Comparison of ENCODE assay signal across 1 cellular context in genomic region chr2:178194600-178195389, GRCh38.
TF ChIP-seq lines count a peak whose summit lies in the region.

No MANE protein-coding gene starts in this region.

TF ChIP-seq in HepG2, 621 proteins besides CTCF, POLR2A, EP300 and RAD21 (continues in another document):
- peak; percentile 13; the same call in 1 of the 2 replicates for TF ChIP-seq PATZ1 (CRISPR knock-in tag; IDR thresholded peaks at IDR 0.05)
- no peak for TF ChIP-seq MAZ (IDR thresholded peaks at IDR 0.05; ENCODE audit: borderline replicate concordance, low read depth, low read length)
- TF ChIP-seq MAZ (CRISPR knock-in tag; IDR thresholded peaks at IDR 0.05; ENCODE audit: low read depth), result peak; percentile 12; the same call in 1 of the 2 replicates
- peak; percentile 52; the same call in 1 of the 2 replicates for TF ChIP-seq ZFP91 (CRISPR knock-in tag; IDR thresholded peaks at IDR 0.05; ENCODE audit: borderline replicate concordance)
- 0 out of 2 replicates have a peak, but pooled peaks have one; percentile 25 for TF ChIP-seq ZNF33B (CRISPR knock-in tag; IDR thresholded peaks at IDR 0.05)
- 0 out of 2 replicates have a peak, but pooled peaks have one; percentile 4 for TF ChIP-seq ZIK1 (CRISPR knock-in tag; IDR thresholded peaks at IDR 0.05; ENCODE audit: borderline replicate concordance, low read depth)
- TF ChIP-seq DMAP1 (CRISPR knock-in tag; IDR thresholded peaks at IDR 0.05), result no peak
- TF ChIP-seq ZNF574 (CRISPR knock-in tag; IDR thresholded peaks at IDR 0.05), result 0 out of 2 replicates have a peak, but pooled peaks have one; percentile 26
- no peak for TF ChIP-seq SMARCE1 (IDR thresholded peaks at IDR 0.05; ENCODE audit: borderline replicate concordance)
- TF ChIP-seq ELF1 (CRISPR knock-in tag; IDR thresholded peaks at IDR 0.05), result no peak
- no peak for TF ChIP-seq KLF11 (CRISPR knock-in tag; IDR thresholded peaks at IDR 0.05)
- no peak for TF ChIP-seq RORA (CRISPR knock-in tag; IDR thresholded peaks at IDR 0.05)
- TF ChIP-seq ARNT2 (CRISPR knock-in tag; IDR thresholded peaks at IDR 0.05; ENCODE audit: low read depth), result 0 out of 2 replicates have a peak, but pooled peaks have one; percentile 15
- TF ChIP-seq ZNF737 (CRISPR knock-in tag; IDR thresholded peaks at IDR 0.05; ENCODE audit: borderline replicate concordance), result 0 out of 2 replicates have a peak, but pooled peaks have one; percentile 49
- peak; percentile 35; the same call in 1 of the 2 replicates for TF ChIP-seq SKIL (CRISPR knock-in tag; IDR thresholded peaks at IDR 0.05; ENCODE audit: borderline replicate concordance)
- TF ChIP-seq ZFY (CRISPR knock-in tag; IDR thresholded peaks at IDR 0.05), result 0 out of 2 replicates have a peak, but pooled peaks have one; percentile 23
- 0 out of 2 replicates have a peak, but pooled peaks have one; percentile 15 for TF ChIP-seq MAX (IDR thresholded peaks at IDR 0.05)
- TF ChIP-seq ZNF274 (CRISPR knock-in tag; IDR thresholded peaks at IDR 0.05), result no peak
- no peak for TF ChIP-seq NCOA2 (CRISPR knock-in tag; IDR thresholded peaks at IDR 0.05)
- peak; percentile 25; the same call in 1 of the 2 replicates for TF ChIP-seq ZNF225 (CRISPR knock-in tag; IDR thresholded peaks at IDR 0.05)
- no peak for TF ChIP-seq MEF2D (CRISPR knock-in tag; IDR thresholded peaks at IDR 0.05)
- TF ChIP-seq ZSCAN29 (CRISPR knock-in tag; conservative IDR thresholded peaks at IDR 0.05), result no peak
- TF ChIP-seq PCBP1 (IDR thresholded peaks at IDR 0.05; ENCODE audit: borderline replicate concordance, low read depth, low read length), result 0 out of 2 replicates have a peak, but pooled peaks have one; percentile 25
- no peak for TF ChIP-seq SMARCC2 (IDR thresholded peaks at IDR 0.05)
- peak; percentile 79 for TF ChIP-seq MTF2 (CRISPR knock-in tag; IDR thresholded peaks at IDR 0.05; ENCODE audit: borderline replicate concordance)
- no peak for TF ChIP-seq ZNF451 (CRISPR knock-in tag; IDR thresholded peaks at IDR 0.05)
- no peak for TF ChIP-seq NBN (conservative IDR thresholded peaks at IDR 0.05)
- TF ChIP-seq ZNF746 (CRISPR knock-in tag; IDR thresholded peaks at IDR 0.05), result no peak; the same call in 1 of the 2 replicates
- no peak for TF ChIP-seq SRY (CRISPR knock-in tag; IDR thresholded peaks at IDR 0.05)
- peak; percentile 55; the same call in 1 of the 2 replicates for TF ChIP-seq NFKB2 (CRISPR knock-in tag; IDR thresholded peaks at IDR 0.05; ENCODE audit: borderline replicate concordance)
- 0 out of 2 replicates have a peak, but pooled peaks have one; percentile 32 for TF ChIP-seq ZNF770 (CRISPR knock-in tag; IDR thresholded peaks at IDR 0.05)
- TF ChIP-seq DDIT3 (CRISPR knock-in tag; IDR thresholded peaks at IDR 0.05), result no peak
- TF ChIP-seq ATF7 (IDR thresholded peaks at IDR 0.05), result no peak
- no peak for TF ChIP-seq ATF7 (CRISPR knock-in tag; IDR thresholded peaks at IDR 0.05)
- TF ChIP-seq ZSCAN31 (CRISPR knock-in tag; IDR thresholded peaks at IDR 0.05; ENCODE audit: low read depth), result peak; percentile 60; the same call in 1 of the 2 replicates
- 0 out of 2 replicates have a peak, but pooled peaks have one; percentile 49 for TF ChIP-seq ZNF891 (CRISPR knock-in tag; IDR thresholded peaks at IDR 0.05)
- peak; percentile 69; the same call in 1 of the 2 replicates for TF ChIP-seq ZSCAN25 (CRISPR knock-in tag; IDR thresholded peaks at IDR 0.05)
- TF ChIP-seq ZNF501 (CRISPR knock-in tag; IDR thresholded peaks at IDR 0.05), result 0 out of 2 replicates have a peak, but pooled peaks have one; percentile 31
- no peak for TF ChIP-seq ZNF17 (CRISPR knock-in tag; IDR thresholded peaks at IDR 0.05)
- TF ChIP-seq ZNF510 (CRISPR knock-in tag; IDR thresholded peaks at IDR 0.05; ENCODE audit: low read depth), result no peak
- peak; percentile 38 for TF ChIP-seq ZNF781 (CRISPR knock-in tag; IDR thresholded peaks at IDR 0.05; ENCODE audit: borderline replicate concordance, not compliant biosample characterization)
- TF ChIP-seq ZNF646 (CRISPR knock-in tag; IDR thresholded peaks at IDR 0.05), result no peak
- TF ChIP-seq ZNF616 (CRISPR knock-in tag; IDR thresholded peaks at IDR 0.05; ENCODE audit: low read depth), result no peak
- no peak for TF ChIP-seq ZNF652 (CRISPR knock-in tag; IDR thresholded peaks at IDR 0.05; ENCODE audit: borderline replicate concordance, low read depth)
- no peak for TF ChIP-seq MATR3 (CRISPR knock-in tag; IDR thresholded peaks at IDR 0.05)
- TF ChIP-seq ZNF768 (CRISPR knock-in tag; IDR thresholded peaks at IDR 0.05), result 0 out of 2 replicates have a peak, but pooled peaks have one; percentile 4
- 0 out of 2 replicates have a peak, but pooled peaks have one; percentile 33 for TF ChIP-seq ATF7-NPFF (CRISPR knock-in tag; IDR thresholded peaks at IDR 0.05; ENCODE audit: low read depth)
- no peak for TF ChIP-seq TOPORS (CRISPR knock-in tag; IDR thresholded peaks at IDR 0.05)
